ENCODE assay signal across 22 cellular contexts in the genomic region with DNA sequence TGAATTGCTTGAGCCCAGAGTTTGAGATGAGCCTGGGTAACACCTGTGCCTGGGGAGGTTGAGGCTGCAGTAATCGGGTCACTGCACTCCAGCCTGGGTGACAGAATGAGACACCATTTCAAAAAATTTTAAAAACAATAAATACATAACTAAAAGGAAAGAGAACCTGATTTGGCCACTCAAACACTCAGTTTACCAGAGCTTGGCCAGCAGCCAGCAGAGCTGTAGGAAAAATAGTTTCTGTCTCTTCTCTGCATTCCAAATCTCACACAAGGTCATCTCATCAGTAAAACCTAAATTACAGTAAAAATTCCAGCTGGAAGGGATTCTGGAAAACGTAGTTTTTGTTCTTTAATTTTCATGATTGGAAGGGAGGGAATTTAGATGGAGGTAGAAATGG.
"Had no signal": no experiment of that assay in that cellular context is flagged by ENCODE, and none has a peak within 500 bp of the region (broad histone marks: within the 10 kb centered on the region; RNA-seq: fewer than 3 reads in every experiment).

No MANE protein-coding gene starts in this region.

- H3K27ac ChIP-seq: colonic mucosa, esophagus muscularis mucosa, heart right ventricle, suprapubic skin, tibial artery had no signal

- DNase-seq: central memory CD4-positive, alpha-beta T cell; colonic mucosa; effector CD8-positive, alpha-beta T cell; foreskin melanocyte; glutamatergic neuron; heart right ventricle; hippocampal formation; kidney glomerular epithelial cell; mesenchymal stem cell; naive thymus-derived CD4-positive, alpha-beta T cell; stimulated activated CD4-positive, alpha-beta T cell treated with anti-CD3 and anti-CD28 coated beads, Interleukin-12 subunit alpha, Interleukin-12 subunit beta, amount 100 ng/mL, for 4 hours; stimulated activated CD4-positive, alpha-beta T cell treated with anti-CD3 and anti-CD28 coated beads, Interleukin-1b, Interleukin-23, amount 100 ng/mL, for 48 hours; stimulated activated CD4-positive, alpha-beta T cell treated with anti-CD3 and anti-CD28 coated beads, Interleukin-4, amount 100 ng/mL, for 1 hour; stimulated activated CD8-positive, alpha-beta memory T cell treated with anti-CD3 and anti-CD28 coated beads, Interleukin-4, amount 100 ng/mL, for 48 hours; stimulated activated naive CD4-positive, alpha-beta T cell; stimulated activated naive CD8-positive, alpha-beta T cell treated with anti-CD3 and anti-CD28 coated beads, Interleukin-15, amount 100 ng/mL, for 72 hours; tibial artery had no signal

- FAIRE-seq: endothelial cell of umbilical vein had no signal

- H3K27me3 ChIP-seq: colonic mucosa, esophagus muscularis mucosa, heart right ventricle, suprapubic skin, tibial artery had no signal

- H3K9me3 ChIP-seq: colonic mucosa, esophagus muscularis mucosa, heart right ventricle, suprapubic skin, tibial artery had no signal

- H3K4me3 ChIP-seq: colonic mucosa, esophagus muscularis mucosa, heart right ventricle, smooth muscle cell, suprapubic skin, tibial artery had no signal

- H3K4me1 ChIP-seq: colonic mucosa, suprapubic skin had no signal

- H3K36me3 ChIP-seq: colonic mucosa, esophagus muscularis mucosa, heart right ventricle, suprapubic skin, tibial artery had no signal

- ATAC-seq: heart right ventricle; naive thymus-derived CD4-positive, alpha-beta T cell; sciatic nerve; stimulated activated naive CD8-positive, alpha-beta T cell treated with anti-CD3 and anti-CD28 coated beads, Interleukin-15, amount 100 ng/mL, for 72 hours had no signal
